Comparison of ENCODE assay signal across 19 cellular contexts in genomic region chr15:90705212-90705611, GRCh38.
DNase-seq lines count a peak whose midpoint lies in the region; TF ChIP-seq lines count a peak whose summit lies in the region.
"Had no signal": no experiment of that assay in that cellular context is flagged by ENCODE, and none has a peak within 500 bp of the region (broad histone marks: within the 10 kb centered on the region; RNA-seq: fewer than 3 reads in every experiment).

No MANE protein-coding gene starts in this region.

- CTCF ChIA-PET in HEK293 (lab: Yijun Ruan, JAX), result interaction anchor here (1.0 to 1.3 kb wide), 2 partner anchors 13 to 57 kb away, joined by 3 read pairs; no protein-coding TSS in a partner anchor

- H3K27ac ChIP-seq in HEK293 (ENCODE audit: extremely low read depth, low read depth, low read length) (0 out of 2 replicates have a peak overlapping the region, but pooled peaks have one; percentile 90), SK-N-MC (peak overlapping the region; percentile 77)

- H3K36me3 ChIP-seq in HEK293 (ENCODE audit: control insufficient read depth in 2 of 2, insufficient read depth in 1 of 2, low read length in 2 of 2) (no peaks in the 10 kb centered on the region; a peak in 1 of 3 replicates), SK-N-MC (ENCODE audit: insufficient read depth, low read length) (no peaks in the 10 kb centered on the region)
- H3K36me3 ChIP-seq: BE2C had no signal

- no peaks in the 10 kb centered on the region for H3K9me3 ChIP-seq in HEK293 (ENCODE audit: control insufficient read depth, insufficient read depth, low read depth, low read length)
- H3K9me3 ChIP-seq in SK-N-MC (ENCODE audit: low read depth, low read length), result 0 out of 2 replicates have a peak, but pooled peaks cover 7% of the 10 kb centered on the region
- H3K9me3 ChIP-seq: BE2C had no signal

- no peak overlapping the region for H3K9ac ChIP-seq in SK-N-MC (ENCODE audit: insufficient read length)

- H3K4me3 ChIP-seq in HEK293 (ENCODE audit: low read depth, low read length) (no peak overlapping the region), SK-N-MC (no peak overlapping the region)
- H3K4me3 ChIP-seq: GM12878 had no signal

- H3K4me1 ChIP-seq in HEK293 (ENCODE audit: control insufficient read depth, insufficient read depth, low read length), result peaks cover 35% of the 10 kb centered on the region
- H3K4me1 ChIP-seq: BE2C had no signal

- POLR2A ChIA-PET in HEK293 (lab: Yijun Ruan, JAX), result interaction anchor here (0.6 to 3.0 kb wide), 2 partner anchors 12 to 951 kb away, joined by 6 to 9 read pairs; partner anchors contain the start of gene BLM

- DNase-seq in NCI-H446 (lab: John Stamatoyannopoulos, UW) (peak; percentile 32 to 40), NCI-H446 treated with DMSO at 0.1 percent for 48 hours (lab: John Stamatoyannopoulos, UW) (no peak), SK-N-MC (ENCODE audit: low read depth, low spot score) (no peak), NCI-H1930 (lab: John Stamatoyannopoulos, UW) (no peak), NCI-H748 treated with DMSO at 0.1 percent for 48 hours (lab: John Stamatoyannopoulos, UW) (no peak)
- DNase-seq in activated CD4-positive, alpha-beta T cell treated with anti-CD3 and anti-CD28 coated beads, Interleukin-2, amount 50 U/mL, for 48 hours, result no peak
- DNase-seq: ACHN; BE2C; C1 segment of cervical spinal cord; CD4-positive, CD25-positive, alpha-beta regulatory T cell; CD8-positive, alpha-beta memory T cell; COR-L47; DMS 273 treated with DMSO at 0.1 percent for 48 hours; DMS53; DND-41; EL; H9 had no signal

- TF ChIP-seq CTCF in HEK293 (tag by site-specific recombination; IDR thresholded peaks at IDR 0.05), result no peak

TF ChIP-seq in HEK293, 187 proteins besides CTCF, POLR2A, EP300 and RAD21:
- TF ChIP-seq PRDM4 (tag by site-specific recombination; IDR thresholded peaks at IDR 0.05) (peak; percentile 51; the same call in 1 of the 2 replicates), ZNF223 (tag by site-specific recombination; IDR thresholded peaks at IDR 0.05) (no peak)

Comparison
In these comparisons a context has a peak if more than half of its experiments do, and no peak if none do; other contexts are left out.
1. DNase-seq: peak in NCI-H446 (2 of 2); none in NCI-H446 treated with DMSO at 0.1 percent for 48 hours (single experiment), SK-N-MC (single experiment), NCI-H1930 (0 of 2), NCI-H748 treated with DMSO at 0.1 percent for 48 hours (single experiment) and activated CD4-positive, alpha-beta T cell treated with anti-CD3 and anti-CD28 coated beads, Interleukin-2, amount 50 U/mL, for 48 hours (0 of 2).